In the genomic region with DNA sequence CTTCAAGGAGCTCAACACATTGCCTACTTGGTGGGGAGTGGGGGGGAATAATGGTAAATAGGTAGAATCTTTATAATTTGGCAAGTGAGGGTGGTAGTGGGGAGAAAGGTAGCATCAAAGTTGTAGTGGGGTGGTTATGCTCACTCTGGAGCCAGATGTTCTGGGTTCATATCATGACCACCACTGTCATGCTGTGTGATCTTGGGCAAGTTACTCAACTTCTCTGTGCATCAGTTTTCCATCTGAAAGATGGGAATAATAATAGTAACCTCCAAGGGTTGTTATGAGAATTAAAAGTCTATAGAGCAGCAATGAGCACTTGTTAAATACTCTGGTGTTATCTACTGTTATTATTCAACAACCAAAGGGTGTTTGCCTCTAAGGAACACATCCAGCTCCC, we compare ENCODE assay signal across 22 cellular contexts.
"Had no signal": no experiment of that assay in that cellular context is flagged by ENCODE, and none has a peak within 500 bp of the region (broad histone marks: within the 10 kb centered on the region; RNA-seq: fewer than 3 reads in every experiment).

No MANE protein-coding gene starts in this region.

- H3K4me1 ChIP-seq: ascending aorta, pancreas had no signal

- H3K9me3 Mint-ChIP-seq: activated T-cell treated with anti-CD3 and anti-CD28 coated beads, Interleukin-2, amount 50 U/mL, for 4 hours; effector memory CD8-positive, alpha-beta T cell; natural killer cell treated with Interleukin-12 subunit alpha and Interleukin-12 subunit beta and Interleukin-15 and Interleukin-18, amount 100 ng/mL, for 72 hours had no signal

- H3K27ac ChIP-seq: ascending aorta, dorsolateral prefrontal cortex, esophagus muscularis mucosa, neutrophil, pancreas, psoas muscle, skin epidermis, upper lobe of left lung, WERI-Rb-1 had no signal

- ATAC-seq: activated T-cell treated with anti-CD3 and anti-CD28 coated beads, Interleukin-2, amount 50 U/mL, for 4 hours; effector memory CD8-positive, alpha-beta T cell; natural killer cell treated with Interleukin-12 subunit alpha and Interleukin-12 subunit beta and Interleukin-15 and Interleukin-18, amount 100 ng/mL, for 72 hours; pancreas; psoas muscle; right cardiac atrium had no signal

- H3K27ac Mint-ChIP-seq: activated naive CD4-positive, alpha-beta T cell treated with anti-CD3 and anti-CD28 coated beads, Interleukin-2, amount 10 ng/mL, durations not matched to agents 7 days and 5 days; natural killer cell treated with Interleukin-12 subunit alpha and Interleukin-12 subunit beta and Interleukin-15 and Interleukin-18, amount 100 ng/mL, for 72 hours had no signal

- H3K36me3 Mint-ChIP-seq: activated naive CD4-positive, alpha-beta T cell treated with anti-CD3 and anti-CD28 coated beads, Interleukin-2, amount 10 ng/mL, durations not matched to agents 7 days and 5 days had no signal

- H3K4me3 Mint-ChIP-seq: activated naive CD4-positive, alpha-beta T cell treated with anti-CD3 and anti-CD28 coated beads, Interleukin-2, amount 10 ng/mL, durations not matched to agents 7 days and 5 days; activated T-cell treated with anti-CD3 and anti-CD28 coated beads, Interleukin-2, amount 50 U/mL, for 4 hours; effector memory CD8-positive, alpha-beta T cell; natural killer cell treated with Interleukin-12 subunit alpha and Interleukin-12 subunit beta and Interleukin-15 and Interleukin-18, amount 100 ng/mL, for 72 hours had no signal

- H3K27me3 ChIP-seq: ascending aorta, dorsolateral prefrontal cortex, neutrophil, pancreas, upper lobe of left lung had no signal

- H3K9me3 ChIP-seq: ascending aorta, esophagus muscularis mucosa, neutrophil, pancreas, psoas muscle, upper lobe of left lung had no signal

- H3K4me1 Mint-ChIP-seq: activated naive CD4-positive, alpha-beta T cell treated with anti-CD3 and anti-CD28 coated beads, Interleukin-2, amount 10 ng/mL, durations not matched to agents 7 days and 5 days had no signal

- H3K4me3 ChIP-seq: ascending aorta, dorsolateral prefrontal cortex, esophagus muscularis mucosa, pancreas, psoas muscle, skin epidermis, upper lobe of left lung had no signal

- H3K36me3 ChIP-seq: ascending aorta, esophagus muscularis mucosa, neutrophil, pancreas, upper lobe of left lung, WERI-Rb-1 had no signal

- DNase-seq: activated CD4-positive, alpha-beta T cell treated with anti-CD3 and anti-CD28 coated beads for 1 hour; activated CD8-positive, alpha-beta memory T cell treated with anti-CD3 and anti-CD28 coated beads, Interleukin-2, amount 50 U/mL, for 48 hours; activated effector memory CD4-positive, alpha-beta T cell treated with Interleukin-2 at 50 U/mL for 16 hours; activated naive CD4-positive, alpha-beta T cell treated with anti-CD3 and anti-CD28 coated beads, Interleukin-2, amount 10 ng/mL, durations not matched to agents 7 days and 5 days; activated T-cell treated with anti-CD3 and anti-CD28 coated beads, Interleukin-2, amount 50 U/mL, for 4 hours; central memory CD4-positive, alpha-beta T cell; dorsolateral prefrontal cortex; effector memory CD8-positive, alpha-beta T cell; hypothalamus; left ventricle myocardium superior; pancreas; psoas muscle; right cardiac atrium; stimulated activated CD4-positive, alpha-beta T cell treated with anti-CD3 and anti-CD28 coated beads, Interleukin-1b, Interleukin-23, amount 100 ng/mL, for 48 hours; T-helper 1 cell; upper lobe of left lung; WERI-Rb-1 had no signal
